ENCODE assay signal across 24 cellular contexts in genomic region chr15:68800875-68801274, GRCh38. TPM values are rescaled to one million over a fixed set of nuclear protein-coding genes. Genes with fewer than 3 reads are reported as not detected.
DNase-seq lines count a peak whose midpoint lies in the region; ATAC-seq lines count a peak whose summit lies in the region.
"Had no signal": no experiment of that assay in that cellular context is flagged by ENCODE, and none has a peak within 500 bp of the region (broad histone marks: within the 10 kb centered on the region; RNA-seq: fewer than 3 reads in every experiment).

No MANE protein-coding gene starts in this region.

- no peak for DNase-seq in stimulated activated naive CD8-positive, alpha-beta T cell treated with anti-CD3 and anti-CD28 coated beads, Interleukin-15, Interleukin-2, amounts not matched to agents 100 U/mL and 50 U/mL, for 24 hours
- no peak for DNase-seq in central memory CD8-positive, alpha-beta T cell (ENCODE audit: low spot score in 2 of 2)
- DNase-seq in natural killer cell treated with Interleukin-12 subunit alpha and Interleukin-12 subunit beta and Interleukin-15 and Interleukin-18, amount 100 ng/mL, for 72 hours (ENCODE audit: low spot score), result no peak
- DNase-seq in middle frontal gyrus (ENCODE audit: extremely low spot score, low spot score), result no peak
- DNase-seq: activated CD4-positive, alpha-beta T cell treated with anti-CD3 and anti-CD28 coated beads for 48 hours; CD4-positive, CD25-positive, alpha-beta regulatory T cell; cortex of kidney; DMS 273 treated with DMSO at 0.1 percent for 48 hours; EL; foreskin keratinocyte; mammary epithelial cell; NCI-H1694; NCI-H510A treated with DMSO at 0.1 percent for 48 hours; PC-3; small intestine; transverse colon had no signal

- H3K27me3 Mint-ChIP-seq in stimulated activated naive CD8-positive, alpha-beta T cell treated with anti-CD3 and anti-CD28 coated beads, Interleukin-15, Interleukin-2, amounts not matched to agents 100 ng/mL and 50 ng/mL, for 24 hours, result no peaks in the 10 kb centered on the region
- H3K27me3 Mint-ChIP-seq in central memory CD8-positive, alpha-beta T cell, result no peaks in the 10 kb centered on the region
- no peaks in the 10 kb centered on the region for H3K27me3 Mint-ChIP-seq in natural killer cell treated with Interleukin-12 subunit alpha and Interleukin-12 subunit beta and Interleukin-15 and Interleukin-18, amount 100 ng/mL, for 72 hours
- H3K27me3 Mint-ChIP-seq: CD4-positive, CD25-positive, alpha-beta regulatory T cell had no signal

- no peak for ATAC-seq in stimulated activated naive CD8-positive, alpha-beta T cell treated with anti-CD3 and anti-CD28 coated beads, Interleukin-15, Interleukin-2, amounts not matched to agents 100 U/mL and 50 U/mL, for 24 hours
- no peak for ATAC-seq in central memory CD8-positive, alpha-beta T cell (replicated peaks; ENCODE audit: extremely low read depth, poor library complexity, severe bottlenecking)
- ATAC-seq in natural killer cell treated with Interleukin-12 subunit alpha and Interleukin-12 subunit beta and Interleukin-15 and Interleukin-18, amount 100 ng/mL, for 72 hours, result no peak
- no peak for ATAC-seq in GM18861 (IDR thresholded peaks at IDR 0.05; ENCODE audit: unreplicated experiment)
- ATAC-seq in GM19463 (IDR thresholded peaks at IDR 0.05; ENCODE audit: unreplicated experiment), result no peak
- ATAC-seq: activated naive CD4-positive, alpha-beta T cell treated with anti-CD3 and anti-CD28 coated beads, Interleukin-2, amount 50 U/mL, for 72 hours; foreskin keratinocyte; GM23338; HepG2; PC-3 had no signal

- peaks cover 93% of the 10 kb centered on the region for H3K4me1 Mint-ChIP-seq in stimulated activated naive CD8-positive, alpha-beta T cell treated with anti-CD3 and anti-CD28 coated beads, Interleukin-15, Interleukin-2, amounts not matched to agents 100 ng/mL and 50 ng/mL, for 24 hours (ENCODE audit: low read depth)
- H3K4me1 Mint-ChIP-seq in central memory CD8-positive, alpha-beta T cell, result peaks cover 88% of the 10 kb centered on the region
- H3K4me1 Mint-ChIP-seq in natural killer cell treated with Interleukin-12 subunit alpha and Interleukin-12 subunit beta and Interleukin-15 and Interleukin-18, amount 100 ng/mL, for 72 hours (ENCODE audit: low read depth in 2 of 2), result peaks cover 74 to 78% of the 10 kb centered on the region in 2 donors

- H3K27ac Mint-ChIP-seq in stimulated activated naive CD8-positive, alpha-beta T cell treated with anti-CD3 and anti-CD28 coated beads, Interleukin-15, Interleukin-2, amounts not matched to agents 100 ng/mL and 50 ng/mL, for 24 hours, result peak overlapping the region; percentile 54
- H3K27ac Mint-ChIP-seq in central memory CD8-positive, alpha-beta T cell (ENCODE audit: low read depth), result peak overlapping the region; percentile 66
- peak overlapping the region; percentile 38 to 74 for H3K27ac Mint-ChIP-seq in natural killer cell treated with Interleukin-12 subunit alpha and Interleukin-12 subunit beta and Interleukin-15 and Interleukin-18, amount 100 ng/mL, for 72 hours
- H3K27ac Mint-ChIP-seq: activated T-helper 1 cell treated with anti-CD3 and anti-CD28 coated beads, Interleukin-12 subunit alpha, Interleukin-12 subunit beta, Interleukin-2, Interleukin-4 antibody, amounts not matched to agents 30 ng/mL and 10 ng/mL and 1 ng/mL, durations not matched to agents 14 hours and 24 hours and 36 hours; GM23338; T-helper 2 cell treated with Interferon-gamma antibody and Interleukin-4, amounts not matched to agents 5 μg/mL and 100 μg/mL, for 36 hours had no signal

- peaks cover 40% of the 10 kb centered on the region for H3K36me3 Mint-ChIP-seq in stimulated activated naive CD8-positive, alpha-beta T cell treated with anti-CD3 and anti-CD28 coated beads, Interleukin-15, Interleukin-2, amounts not matched to agents 100 ng/mL and 50 ng/mL, for 24 hours (ENCODE audit: low read depth)
- peaks cover 8% of the 10 kb centered on the region for H3K36me3 Mint-ChIP-seq in central memory CD8-positive, alpha-beta T cell (ENCODE audit: insufficient read depth)
- H3K36me3 Mint-ChIP-seq in natural killer cell treated with Interleukin-12 subunit alpha and Interleukin-12 subunit beta and Interleukin-15 and Interleukin-18, amount 100 ng/mL, for 72 hours, result peaks cover 10% of the 10 kb centered on the region

- no peaks in the 10 kb centered on the region for H3K9me3 Mint-ChIP-seq in stimulated activated naive CD8-positive, alpha-beta T cell treated with anti-CD3 and anti-CD28 coated beads, Interleukin-15, Interleukin-2, amounts not matched to agents 100 ng/mL and 50 ng/mL, for 24 hours
- H3K9me3 Mint-ChIP-seq in central memory CD8-positive, alpha-beta T cell, result no peaks in the 10 kb centered on the region
- no peaks in the 10 kb centered on the region for H3K9me3 Mint-ChIP-seq in natural killer cell treated with Interleukin-12 subunit alpha and Interleukin-12 subunit beta and Interleukin-15 and Interleukin-18, amount 100 ng/mL, for 72 hours
- H3K9me3 Mint-ChIP-seq: activated naive CD4-positive, alpha-beta T cell treated with anti-CD3 and anti-CD28 coated beads, Interleukin-2, amount 50 U/mL, for 72 hours; activated T-helper 1 cell treated with anti-CD3 and anti-CD28 coated beads, Interleukin-12 subunit alpha, Interleukin-12 subunit beta, Interleukin-2, Interleukin-4 antibody, amounts not matched to agents 30 ng/mL and 10 ng/mL and 1 ng/mL, durations not matched to agents 14 hours and 24 hours and 36 hours; CD4-positive, CD25-positive, alpha-beta regulatory T cell; GM23338; T-helper 2 cell treated with Interferon-gamma antibody and Interleukin-4, amounts not matched to agents 5 μg/mL and 100 μg/mL, for 36 hours had no signal

- no peak overlapping the region for H3K4me3 Mint-ChIP-seq in stimulated activated naive CD8-positive, alpha-beta T cell treated with anti-CD3 and anti-CD28 coated beads, Interleukin-15, Interleukin-2, amounts not matched to agents 100 ng/mL and 50 ng/mL, for 24 hours
- no peak overlapping the region for H3K4me3 Mint-ChIP-seq in central memory CD8-positive, alpha-beta T cell
- peak overlapping the region; percentile 58 for H3K4me3 Mint-ChIP-seq in natural killer cell treated with Interleukin-12 subunit alpha and Interleukin-12 subunit beta and Interleukin-15 and Interleukin-18, amount 100 ng/mL, for 72 hours
- H3K4me3 Mint-ChIP-seq: activated T-helper 1 cell treated with anti-CD3 and anti-CD28 coated beads, Interleukin-12 subunit alpha, Interleukin-12 subunit beta, Interleukin-2, Interleukin-4 antibody, amounts not matched to agents 30 ng/mL and 10 ng/mL and 1 ng/mL, durations not matched to agents 14 hours and 24 hours and 36 hours; GM23338; T-helper 2 cell treated with Interferon-gamma antibody and Interleukin-4, amounts not matched to agents 5 μg/mL and 100 μg/mL, for 36 hours had no signal

RNA-seq across cellular contexts. Expression of gene ANP32A, which starts 19.8 kb away (rescaled TPM):
- total RNA-seq in natural killer cell treated with Interleukin-12 subunit alpha and Interleukin-12 subunit beta and Interleukin-15 and Interleukin-18, amount 100 ng/mL, for 72 hours, result 100 to 1,000 TPM; 208 to 278 TPM
